In the genomic region with DNA sequence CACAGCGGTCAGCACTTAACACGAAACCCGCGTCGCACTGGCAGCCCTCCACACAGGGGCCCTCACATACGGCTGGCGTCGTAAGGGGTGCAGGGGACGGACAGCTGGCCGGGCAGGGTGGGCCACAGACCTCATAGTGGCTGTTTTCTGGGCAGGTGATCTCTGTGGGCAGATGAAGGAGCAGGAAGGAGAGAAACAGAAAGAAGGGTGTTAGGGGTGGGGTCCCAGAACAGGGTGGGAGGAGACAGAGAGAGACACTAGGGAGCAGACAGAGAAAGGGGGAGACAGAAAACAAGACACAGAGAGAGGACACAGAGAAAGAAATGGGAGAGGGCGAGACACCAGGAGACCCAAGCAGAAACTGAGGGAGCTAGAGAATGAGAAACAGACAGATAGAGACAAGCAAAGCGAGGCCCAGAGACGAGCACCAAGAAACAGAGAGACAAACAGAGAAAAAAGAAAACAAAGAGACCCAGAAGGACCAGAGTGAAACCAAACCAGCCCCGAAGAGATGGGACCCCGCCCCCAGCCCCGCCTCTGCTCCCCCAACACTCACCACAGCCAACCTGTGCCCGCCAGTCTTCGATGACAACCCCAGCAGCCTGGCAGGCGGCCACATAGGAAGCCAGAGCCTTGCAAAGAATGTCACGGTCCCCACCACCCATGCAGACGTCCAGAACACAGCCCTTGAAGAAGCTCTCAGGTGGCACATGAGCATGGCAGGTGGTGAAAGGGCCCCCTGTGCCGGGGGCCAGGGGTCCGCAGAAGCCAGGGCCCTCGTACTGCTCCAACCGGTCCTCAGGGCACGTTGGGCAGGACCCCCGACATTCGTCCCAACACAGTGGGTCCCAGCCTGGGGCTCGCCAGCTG, we compare ENCODE assay signal across 8 cellular contexts. TPM values are rescaled to one million over a fixed set of nuclear protein-coding genes. Genes with fewer than 3 reads are reported as not detected.
A peak's percentile ranks its signal among the peaks of the same experiment; 100 is the strongest.
DNase-seq lines count a peak whose midpoint lies in the region; TF ChIP-seq lines count a peak whose summit lies in the region.
"Not testable (repeated sequence)": the region's sequence is repeated elsewhere in the genome, so short reads cannot be mapped to it uniquely, and the experiment has no call there.

No MANE protein-coding gene starts in this region.

- H3K9me3 Mint-ChIP-seq in activated naive CD8-positive, alpha-beta T cell treated with anti-CD3 and anti-CD28 coated beads for 36 hours; immature natural killer cell; nephron progenitor cell: not testable (repeated sequence)

- not testable (repeated sequence) for H3K9ac ChIP-seq in BLaER1

- H3K27ac ChIP-seq in BLaER1 = not testable (repeated sequence)
- peak overlapping the region; percentile 31 for H3K27ac ChIP-seq in KOPT-K1 (ENCODE audit: low read depth, low read length, poor library complexity, severe bottlenecking)

- not testable (repeated sequence) for H3K4me1 Mint-ChIP-seq in activated naive CD8-positive, alpha-beta T cell treated with anti-CD3 and anti-CD28 coated beads for 36 hours; immature natural killer cell
- peaks cover 13% of the 10 kb centered on the region for H3K4me1 Mint-ChIP-seq in nephron progenitor cell

- not testable (repeated sequence) for H4K20me1 ChIP-seq in BLaER1

- not testable (repeated sequence) for H3K36me3 ChIP-seq in BLaER1; KOPT-K1 (ENCODE audit: insufficient read depth, low read length)

- H3K4me3 Mint-ChIP-seq in activated naive CD8-positive, alpha-beta T cell treated with anti-CD3 and anti-CD28 coated beads for 36 hours = peak overlapping the region; percentile 9
- peak overlapping the region in 4 of 5 donors; percentile 14 to 61 (median 42) for H3K4me3 Mint-ChIP-seq in immature natural killer cell
- H3K4me3 Mint-ChIP-seq in nephron progenitor cell = not testable (repeated sequence)

- not testable (repeated sequence) for H3K9me3 ChIP-seq in BLaER1; KOPT-K1 (ENCODE audit: insufficient read depth, low read length, poor library complexity, severe bottlenecking)

- H3K36me3 Mint-ChIP-seq in activated naive CD8-positive, alpha-beta T cell treated with anti-CD3 and anti-CD28 coated beads for 36 hours; immature natural killer cell; nephron progenitor cell (ENCODE audit: low read depth): not testable (repeated sequence)

- H3K27me3 ChIP-seq in BLaER1 = not testable (repeated sequence)

- not testable (repeated sequence) for H3K4me1 ChIP-seq in BLaER1

- H3K27ac Mint-ChIP-seq in activated naive CD8-positive, alpha-beta T cell treated with anti-CD3 and anti-CD28 coated beads for 36 hours = peak overlapping the region; percentile 64
- H3K27ac Mint-ChIP-seq in immature natural killer cell (peak overlapping the region in 5 of 6 donors; percentile 0 to 89 (median 23)), nephron progenitor cell (peak overlapping the region; percentile 43)

- H3K27me3 Mint-ChIP-seq in activated naive CD8-positive, alpha-beta T cell treated with anti-CD3 and anti-CD28 coated beads for 36 hours; immature natural killer cell (ENCODE audit: low read depth in 3 of 3): not testable (repeated sequence)
- H3K27me3 Mint-ChIP-seq in nephron progenitor cell (ENCODE audit: low read depth, poor library complexity) = peaks cover 17% of the 10 kb centered on the region

- TF ChIP-seq CTCF in nephron progenitor cell (IDR thresholded peaks at IDR 0.05) = not testable (repeated sequence)

- H3K4me2 ChIP-seq in BLaER1 = peak overlapping the region; percentile 31

- DNase-seq in RPMI7951 (ENCODE audit: low read depth) (peak; percentile 26), immature natural killer cell (peak; percentile 9 to 30 (median 20))
- peak in 2 of 3 experiments; percentile 28 to 33 for DNase-seq in activated CD8-positive, alpha-beta memory T cell treated with anti-CD3 and anti-CD28 coated beads for 48 hours (ENCODE audit: low read depth in 2 of 3, low spot score in 2 of 3)
- DNase-seq in activated naive CD8-positive, alpha-beta T cell treated with anti-CD3 and anti-CD28 coated beads for 36 hours = peak; percentile 30
- not testable (repeated sequence) for DNase-seq in nephron progenitor cell
- DNase-seq in stimulated activated CD8-positive, alpha-beta memory T cell treated with anti-CD3 and anti-CD28 coated beads, Interleukin-7, amount 100 ng/mL, for 48 hours (ENCODE audit: extremely low read depth in 1 of 2, low read depth in 1 of 2) = peak; percentile 5 to 37

- not testable (repeated sequence) for H3K4me3 ChIP-seq in BLaER1

RNA-seq across cellular contexts. Expression of a gene that starts 40.8 kb away (rescaled TPM):
- under 0.01 TPM in 1 of 2 replicates, not detected in the other for total RNA-seq in RPMI7951 (2014; rRNA removed; shearing (Covaris generic))
- total RNA-seq in activated naive CD8-positive, alpha-beta T cell treated with anti-CD3 and anti-CD28 coated beads for 36 hours = 1 to 10 TPM; 7.0 to 8.0 TPM
- polyA plus RNA-seq in immature natural killer cell = under 1 TPM in 2 of 3 donors, not detected in 1; 0.36 to 0.92 TPM

RNA-seq across cellular contexts. Expression of a gene that starts 47.4 kb away (rescaled TPM):
- 148 and 165 TPM in 2 replicates for total RNA-seq in RPMI7951 (2014; rRNA removed; shearing (Covaris generic))
- total RNA-seq in activated naive CD8-positive, alpha-beta T cell treated with anti-CD3 and anti-CD28 coated beads for 36 hours = 100 to 1,000 TPM; 925 to 936 TPM
- polyA plus RNA-seq in immature natural killer cell = 100 to 1,000 TPM; 127 to 166 (median 143) TPM

RNA-seq across cellular contexts. Expression of a gene that starts 59.6 kb away (rescaled TPM):
- total RNA-seq in RPMI7951 (2014; rRNA removed; shearing (Covaris generic)) = 0.24 and 0.29 TPM in 2 replicates
- 1 to 10 TPM; 3.8 to 4.9 TPM for total RNA-seq in activated naive CD8-positive, alpha-beta T cell treated with anti-CD3 and anti-CD28 coated beads for 36 hours
- polyA plus RNA-seq in immature natural killer cell = 10 to 100 TPM in 2 of 3 donors, 1 to 10 TPM in 1; 6.2 to 24.8 (median 12.5) TPM
